In the genomic region with DNA sequence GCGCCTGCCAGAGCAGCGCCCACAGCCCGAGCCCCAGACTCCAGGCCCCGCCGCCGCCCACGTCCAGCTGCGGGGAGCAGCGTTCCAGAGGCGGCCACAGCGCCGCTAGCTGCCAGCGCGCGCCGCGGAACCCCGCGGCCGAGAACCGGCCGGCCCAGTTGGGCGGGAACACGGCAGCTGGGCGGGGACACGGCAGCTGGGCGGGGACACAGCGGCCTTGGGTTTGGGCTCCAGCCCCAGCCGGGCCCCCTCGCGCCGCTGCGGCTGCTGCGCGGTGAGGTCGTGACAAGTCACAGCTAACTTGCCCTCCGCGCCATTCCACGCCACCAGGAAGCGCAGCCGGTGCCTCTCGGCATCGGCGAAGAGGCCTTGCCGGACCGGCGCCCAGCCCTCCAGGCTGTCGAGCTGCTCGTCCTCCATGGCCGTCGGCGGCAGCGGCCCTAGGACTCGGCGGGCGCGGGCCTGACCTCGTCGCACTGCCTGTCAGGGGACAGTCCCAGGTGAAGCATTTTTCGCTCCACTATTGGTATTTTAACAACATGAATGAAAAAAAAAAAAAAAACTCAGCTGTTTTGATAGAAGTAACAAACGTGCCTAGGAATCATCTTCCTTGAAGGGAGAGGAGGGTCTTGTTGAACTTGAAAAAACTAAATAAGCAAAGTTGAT, we compare ENCODE assay signal across 8 cellular contexts. TPM values are rescaled to one million over a fixed set of nuclear protein-coding genes. Genes with fewer than 3 reads are reported as not detected.
DNase-seq lines count a peak whose midpoint lies in the region; ATAC-seq and TF ChIP-seq lines count a peak whose summit lies in the region.
"Not testable (repeated sequence)": the region's sequence is repeated elsewhere in the genome, so short reads cannot be mapped to it uniquely, and the experiment has no call there.

No MANE protein-coding gene starts in this region.

- ATAC-seq in GM19397 (IDR thresholded peaks at IDR 0.05; ENCODE audit: unreplicated experiment) (peak; percentile 77), HG03103 (IDR thresholded peaks at IDR 0.05; ENCODE audit: low read depth, unreplicated experiment) (peak; percentile 48)

- DNase-seq in AG10803 (ENCODE audit: low read depth), result not testable (repeated sequence)
- DNase-seq in SK-MEL-5 (ENCODE audit: low read depth, low spot score), result peak; percentile 4
- DNase-seq in activated effector memory CD4-positive, alpha-beta T cell treated with anti-CD3 and anti-CD28 coated beads, Interleukin-2, amount 50 U/mL, for 16 hours, result peak; percentile 75
- DNase-seq in fibroblast of mammary gland (ENCODE audit: low read depth), result peak; percentile 0
- peak; percentile 26 for DNase-seq in mucosa of gallbladder (ENCODE audit: low spot score)
- DNase-seq in stimulated activated CD4-positive, alpha-beta T cell treated with anti-CD3 and anti-CD28 coated beads, Interleukin-4, amount 100 ng/mL, for 1 hour, result peak; percentile 31

- H3K4me3 ChIP-seq in AG10803 (ENCODE audit: low read length), result peak overlapping the region; percentile 52
- H3K4me3 ChIP-seq in fibroblast of mammary gland (ENCODE audit: control insufficient read depth, low read depth, low read length), result peak overlapping the region; percentile 45

- not testable (repeated sequence) for TF ChIP-seq CTCF in AG10803 (conservative IDR thresholded peaks at IDR 0.05; ENCODE audit: low read length); fibroblast of mammary gland (conservative IDR thresholded peaks at IDR 0.05; ENCODE audit: control insufficient read depth, insufficient read depth, low read depth, low read length)

- in situ Hi-C loops in SK-MEL-5 (cut with HindIII; ENCODE audit: low pct_unique_long_range_greater_than_20kb, low sequenced_read_pairs), result not testable (repeated sequence)

RNA-seq across cellular contexts. Expression of a gene that starts 56.6 kb away (rescaled TPM):
- 0.16 and 0.29 TPM in 2 replicates for total RNA-seq in SK-MEL-5 (2014; rRNA removed; shearing (Covaris generic))
- 0.14 and 0.24 TPM in 2 replicates for polyA plus RNA-seq in SK-MEL-5 (2015; cell fraction: cytosol; rRNA removed)
- polyA plus RNA-seq in SK-MEL-5 (2015; cell fraction: nucleus; rRNA removed), result 4.5 and 5.7 TPM in 2 replicates
- total RNA-seq in mucosa of gallbladder, result 12.2 TPM

Comparison
In these comparisons a context has a peak if more than half of its experiments do, and no peak if none do; other contexts are left out.
1. RNA of a gene that starts 56.6 kb away (total RNA-seq): 12.2 TPM in mucosa of gallbladder (single experiment); 0.16 to 0.29 TPM in SK-MEL-5; every median in the first group is over 10 times any median in the second.